In genomic region chr15:33516563-33516962, GRCh38 we compare ENCODE assay signal across 25 cellular contexts.
"Had no signal": no experiment of that assay in that cellular context is flagged by ENCODE, and none has a peak within 500 bp of the region (broad histone marks: within the 10 kb centered on the region; RNA-seq: fewer than 3 reads in every experiment).

No MANE protein-coding gene starts in this region.

- H3K4me3 ChIP-seq: coronary artery, dorsolateral prefrontal cortex, esophagus muscularis mucosa, gastroesophageal sphincter, heart left ventricle, hepatocyte, left lung, lower lobe of right lung, mucosa of descending colon had no signal

- FAIRE-seq: colon, endothelial cell of umbilical vein, frontal cortex, kidney had no signal

- H3K27me3 ChIP-seq: esophagus muscularis mucosa, gastroesophageal sphincter, left lung had no signal

- H3K27ac ChIP-seq: coronary artery, dorsolateral prefrontal cortex, esophagus muscularis mucosa, foreskin keratinocyte, gastroesophageal sphincter, heart left ventricle, hepatocyte, left lung, lower lobe of right lung had no signal

- ATAC-seq: foreskin keratinocyte, gastroesophageal sphincter, heart left ventricle, left colon, left lung, left ventricle myocardium superior, lower lobe of right lung, mucosa of descending colon had no signal

- H3K79me2 ChIP-seq: hepatocyte had no signal

- DNase-seq: dermis blood vessel endothelial cell; dorsolateral prefrontal cortex; effector CD4-positive, alpha-beta T cell; effector memory CD4-positive, alpha-beta T cell; foreskin keratinocyte; heart left ventricle; hypothalamus; immature natural killer cell; islet precursor cell; kidney; kidney glomerular epithelial cell; left colon; left lung; left ventricle myocardium superior; lower lobe of right lung; mesenchymal stem cell; mucosa of descending colon; naive B cell had no signal

- H2AFZ ChIP-seq: hepatocyte had no signal

- H3K4me1 ChIP-seq: foreskin keratinocyte, heart left ventricle, left lung, lower lobe of right lung had no signal

- H3K4me2 ChIP-seq: hepatocyte had no signal

- H3K9me3 ChIP-seq: esophagus muscularis mucosa, gastroesophageal sphincter, heart left ventricle, left lung, lower lobe of right lung, mucosa of descending colon had no signal

- H3K36me3 ChIP-seq: esophagus muscularis mucosa, gastroesophageal sphincter, heart left ventricle, left lung, lower lobe of right lung had no signal
